ENCODE assay signal across 1 cellular context in genomic region chr17:602436-602835, GRCh38.
TF ChIP-seq lines count a peak whose summit lies in the region.

No MANE protein-coding gene starts in this region.

TF ChIP-seq in IMR-90, 13 proteins besides CTCF, POLR2A, EP300 and RAD21 (continued from another document):
- TF ChIP-seq FOS (IDR thresholded peaks at IDR 0.05; ENCODE audit: low read depth, low read length) = no peak
- TF ChIP-seq MXI1 (IDR thresholded peaks at IDR 0.05; ENCODE audit: borderline replicate concordance, low read depth, low read length) = no peak
- TF ChIP-seq MAZ (IDR thresholded peaks at IDR 0.05; ENCODE audit: borderline replicate concordance, low read depth, low read length) = no peak
- TF ChIP-seq NFE2L2 (IDR thresholded peaks at IDR 0.05; ENCODE audit: low read depth, low read length) = no peak
- no peak for TF ChIP-seq MAFK (IDR thresholded peaks at IDR 0.05; ENCODE audit: low read depth, low read length)
- no peak for TF ChIP-seq ELK1 (IDR thresholded peaks at IDR 0.05; ENCODE audit: borderline replicate concordance, low read depth, low read length)
- no peak for TF ChIP-seq RFX5 (IDR thresholded peaks at IDR 0.05; ENCODE audit: low read depth, low read length)
- no peak for TF ChIP-seq BHLHE40 (IDR thresholded peaks at IDR 0.05; ENCODE audit: low read depth, low read length)
